In the genomic region with DNA sequence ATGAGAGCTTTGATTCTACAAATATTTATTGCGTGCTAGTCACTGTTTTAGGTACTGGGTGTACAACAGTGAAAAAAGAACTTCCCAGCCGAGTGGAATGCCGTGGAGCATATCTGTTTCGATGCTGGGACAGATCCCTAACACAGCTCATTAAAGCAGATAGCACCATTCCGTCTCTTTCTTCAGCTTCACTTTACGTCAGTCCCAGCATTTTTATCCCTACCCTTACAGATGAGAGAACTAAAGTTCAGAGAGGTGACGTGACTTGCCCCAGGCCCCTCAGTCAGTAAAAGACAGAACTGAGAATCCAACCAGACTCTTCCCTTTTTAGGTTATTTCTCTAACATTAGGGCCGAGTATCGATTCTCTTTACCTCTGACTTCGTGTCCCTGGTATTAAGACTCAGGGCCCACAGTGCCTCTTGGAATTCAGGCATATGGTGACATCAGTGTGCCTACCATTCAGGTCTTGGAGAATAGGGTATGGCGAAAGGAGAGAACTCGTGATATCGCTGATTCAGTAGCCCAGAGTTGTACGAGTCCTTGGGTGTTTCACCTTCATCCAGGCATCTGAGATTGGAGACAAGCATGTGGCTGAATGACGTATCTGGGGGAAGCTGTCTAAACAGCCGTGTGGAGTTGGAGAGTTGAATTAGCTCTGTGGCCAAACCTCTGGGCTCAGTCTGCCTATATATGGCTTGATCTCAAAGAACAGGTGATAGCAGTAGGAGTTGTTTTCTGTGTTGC, we compare ENCODE assay signal across 9 cellular contexts. TPM values are rescaled to one million over a fixed set of nuclear protein-coding genes. Genes with fewer than 3 reads are reported as not detected.
DNase-seq lines count a peak whose midpoint lies in the region; ATAC-seq and TF ChIP-seq lines count a peak whose summit lies in the region.
"Had no signal": no experiment of that assay in that cellular context is flagged by ENCODE, and none has a peak within 500 bp of the region (broad histone marks: within the 10 kb centered on the region; RNA-seq: fewer than 3 reads in every experiment).

No MANE protein-coding gene starts in this region.

- H3K4me3 ChIP-seq in CD8-positive, alpha-beta memory T cell (ENCODE audit: low read length), result no peak overlapping the region
- H3K4me3 ChIP-seq in left ventricle myocardium inferior, result peak overlapping the region; percentile 12
- no peak overlapping the region for H3K4me3 ChIP-seq in retinal pigment epithelial cell (ENCODE audit: low read length)
- no peak overlapping the region for H3K4me3 ChIP-seq in testis

- no peaks in the 10 kb centered on the region for H3K9me3 ChIP-seq in CD8-positive, alpha-beta memory T cell (ENCODE audit: low read length)
- no peaks in the 10 kb centered on the region for H3K9me3 ChIP-seq in left ventricle myocardium inferior (replicated peaks)
- H3K9me3 ChIP-seq in testis, result no peaks in the 10 kb centered on the region

- ATAC-seq in activated B cell treated with CpG ODN at 0.5 μM for 24 hours (ENCODE audit: low read depth) (peak; percentile 34), HG03442 (IDR thresholded peaks at IDR 0.05; ENCODE audit: unreplicated experiment) (no peak)

- H3K27me3 ChIP-seq in CD8-positive, alpha-beta memory T cell (ENCODE audit: insufficient read depth, low read length, poor library complexity, severe bottlenecking), result no peaks in the 10 kb centered on the region
- H3K27me3 ChIP-seq in left ventricle myocardium inferior (ENCODE audit: low read depth), result no peaks in the 10 kb centered on the region
- no peaks in the 10 kb centered on the region for H3K27me3 ChIP-seq in testis

- no peak for TF ChIP-seq CTCF in activated B cell treated with CpG ODN at 0.5 μM for 24 hours (IDR thresholded peaks at IDR 0.05)
- no peak for TF ChIP-seq CTCF in left ventricle myocardium inferior (IDR thresholded peaks at IDR 0.05; ENCODE audit: borderline replicate concordance)
- no peak for TF ChIP-seq CTCF in retinal pigment epithelial cell (conservative IDR thresholded peaks at IDR 0.05; ENCODE audit: low read depth, low read length)
- TF ChIP-seq CTCF in testis (IDR thresholded peaks at IDR 0.05), result no peak
- no peak for TF ChIP-seq CTCF in GM13977 (IDR thresholded peaks at IDR 0.05; ENCODE audit: extremely low read depth, insufficient read depth, missing control alignments)

- no peaks in the 10 kb centered on the region for H3K9me3 Mint-ChIP-seq in CD8-positive, alpha-beta memory T cell
- no peaks in the 10 kb centered on the region for H3K9me3 Mint-ChIP-seq in activated B cell treated with CpG ODN at 0.5 μM for 24 hours

- CTCF ChIA-PET in CD8-positive, alpha-beta memory T cell (lab: Charles Lee), result no interaction called here
- CTCF ChIA-PET in activated B cell treated with CpG ODN at 0.5 μM for 24 hours (lab: Charles Lee), result no interaction called here

- no peak for DNase-seq in CD8-positive, alpha-beta memory T cell
- DNase-seq in activated B cell treated with CpG ODN at 0.5 μM for 24 hours (no peak), left ventricle myocardium inferior (no peak), retinal pigment epithelial cell (ENCODE audit: low read depth) (peak; percentile 81), testis (no peak), HK-2 (ENCODE audit: unreplicated experiment) (no peak), GM13977 (ENCODE audit: low spot score) (no peak)
- DNase-seq: kidney glomerular epithelial cell had no signal

- peak overlapping the region; percentile 84 for H3K27ac ChIP-seq in CD8-positive, alpha-beta memory T cell (ENCODE audit: low read depth, low read length)
- H3K27ac ChIP-seq in left ventricle myocardium inferior (replicated peaks) (peak overlapping the region; percentile 91), testis (peak overlapping the region in 1 of 2 donors; percentile 75)

- H3K4me1 ChIP-seq in CD8-positive, alpha-beta memory T cell (ENCODE audit: insufficient read depth, low read length), result peaks cover 67% of the 10 kb centered on the region
- peaks cover 96% of the 10 kb centered on the region for H3K4me1 ChIP-seq in left ventricle myocardium inferior
- peaks cover 15% of the 10 kb centered on the region for H3K4me1 ChIP-seq in testis

- no peaks in the 10 kb centered on the region for H3K27me3 Mint-ChIP-seq in CD8-positive, alpha-beta memory T cell
- H3K27me3 Mint-ChIP-seq in activated B cell treated with CpG ODN at 0.5 μM for 24 hours, result no peaks in the 10 kb centered on the region

- no peaks in the 10 kb centered on the region for H3K36me3 ChIP-seq in CD8-positive, alpha-beta memory T cell (ENCODE audit: insufficient read depth, low read length)
- no peaks in the 10 kb centered on the region for H3K36me3 ChIP-seq in left ventricle myocardium inferior
- H3K36me3 ChIP-seq in testis (ENCODE audit: low read depth, missing control alignments), result no peaks in the 10 kb centered on the region

- H3K4me3 Mint-ChIP-seq in CD8-positive, alpha-beta memory T cell, result peak overlapping the region in 6 of 7 donors; percentile 3 to 76 (median 44)
- H3K4me3 Mint-ChIP-seq in activated B cell treated with CpG ODN at 0.5 μM for 24 hours, result peak overlapping the region; percentile 8

- POLR2A ChIA-PET in CD8-positive, alpha-beta memory T cell (lab: Charles Lee), result no interaction called here
- POLR2A ChIA-PET in activated B cell treated with CpG ODN at 0.5 μM for 24 hours (lab: Charles Lee), result interaction anchor here (0.8 kb wide), 1 partner anchor 9 kb away, joined by 3 read pairs; no protein-coding TSS in a partner anchor

- no peak for TF ChIP-seq POLR2A in testis (IDR thresholded peaks at IDR 0.05)

- WGBS in testis, 2 donors, result 55 to 75% methylated on average over 16 of the region's 16 CpGs

- peaks cover 0 to 15% (median 4%) of the 10 kb centered on the region in 3 donors for H3K36me3 Mint-ChIP-seq in CD8-positive, alpha-beta memory T cell
- H3K36me3 Mint-ChIP-seq in activated B cell treated with CpG ODN at 0.5 μM for 24 hours (ENCODE audit: low read depth), result peaks cover 10% of the 10 kb centered on the region

- in situ Hi-C loops in GM13977 (cut with MboI; ENCODE audit: low pct_unique_long_range_greater_than_20kb, low sequenced_read_pairs, unreplicated experiment), result no loop called here

- intact Hi-C loops in activated B cell treated with CpG ODN at 0.5 μM for 24 hours (cut with micrococcal nuclease) (no loop called here), left ventricle myocardium inferior (cut with micrococcal nuclease) (no loop called here), testis (cut with DNase I; ENCODE audit: low total_unique reads) (no loop called here)

- H3K27ac Mint-ChIP-seq in CD8-positive, alpha-beta memory T cell, result peak overlapping the region; percentile 21 to 100 (median 92)
- H3K27ac Mint-ChIP-seq in activated B cell treated with CpG ODN at 0.5 μM for 24 hours, result peak overlapping the region; percentile 73

- peaks cover 77 to 85% (median 80%) of the 10 kb centered on the region in 3 donors for H3K4me1 Mint-ChIP-seq in CD8-positive, alpha-beta memory T cell
- peaks cover 78% of the 10 kb centered on the region for H3K4me1 Mint-ChIP-seq in activated B cell treated with CpG ODN at 0.5 μM for 24 hours

RNA-seq across cellular contexts. Expression of gene ACTN4, which starts 27.1 kb away (rescaled TPM):
- 100 to 1,000 TPM; 295 to 314 TPM for total RNA-seq in CD8-positive, alpha-beta memory T cell
- 31.9 TPM for polyA plus RNA-seq in CD8-positive, alpha-beta memory T cell
- 197 and 198 TPM in 2 replicates for total RNA-seq in activated B cell treated with CpG ODN at 0.5 μM for 24 hours
- 111 TPM for total RNA-seq in left ventricle myocardium inferior
- 100 to 1,000 TPM; 112 to 135 TPM for total RNA-seq in testis
- polyA plus RNA-seq in testis (ENCODE audit: insufficient read depth, low read depth, low replicate concordance), result 158 TPM

RNA-seq across cellular contexts. Expression of gene EIF3K, which starts 55.6 kb away (rescaled TPM):
- total RNA-seq in CD8-positive, alpha-beta memory T cell, result 100 to 1,000 TPM; 275 to 282 TPM
- polyA plus RNA-seq in CD8-positive, alpha-beta memory T cell, result 401 TPM
- total RNA-seq in activated B cell treated with CpG ODN at 0.5 μM for 24 hours (344 and 385 TPM in 2 replicates), left ventricle myocardium inferior (598 TPM), testis (100 to 1,000 TPM; 195 to 235 TPM)
- 201 TPM for polyA plus RNA-seq in testis (ENCODE audit: insufficient read depth, low read depth, low replicate concordance)

RNA-seq across cellular contexts. Expression of gene MAP4K1, which starts 56.8 kb away (rescaled TPM):
- 100 to 1,000 TPM; 161 to 162 TPM for total RNA-seq in CD8-positive, alpha-beta memory T cell
- polyA plus RNA-seq in CD8-positive, alpha-beta memory T cell, result 178 TPM
- total RNA-seq in activated B cell treated with CpG ODN at 0.5 μM for 24 hours (379 and 388 TPM in 2 replicates), left ventricle myocardium inferior (1.6 TPM), testis (1 to 10 TPM; 2.8 to 9.9 TPM)
- 8.3 TPM for polyA plus RNA-seq in testis (ENCODE audit: insufficient read depth, low read depth, low replicate concordance)

Comparison
In these comparisons a context has a peak if more than half of its experiments do, and no peak if none do; other contexts are left out.
1. RNA of gene MAP4K1, which starts 56.8 kb away (total RNA-seq): 379 to 388 TPM in activated B cell treated with CpG ODN at 0.5 μM for 24 hours and 161 to 162 TPM in CD8-positive, alpha-beta memory T cell; 2.8 to 9.9 TPM in testis and 1.6 TPM in left ventricle myocardium inferior (single experiment); every median in the first group is over 10 times any median in the second.